In genomic region chr1:13784971-13785370, GRCh38 we compare ENCODE assay signal across 20 cellular contexts.
DNase-seq lines count a peak whose midpoint lies in the region; ATAC-seq and TF ChIP-seq lines count a peak whose summit lies in the region.
"Had no signal": no experiment of that assay in that cellular context is flagged by ENCODE, and none has a peak within 500 bp of the region (broad histone marks: within the 10 kb centered on the region; RNA-seq: fewer than 3 reads in every experiment).

No MANE protein-coding gene starts in this region.

- no peak for TF ChIP-seq POLR2A in sigmoid colon (IDR thresholded peaks at IDR 0.05)

- DNase-seq in CD4-positive, alpha-beta T cell: no peak
- DNase-seq in foreskin fibroblast (peak; percentile 37 to 64), sigmoid colon (no peak), NCI-H2029 treated with DMSO at 0.1 percent for 48 hours (lab: John Stamatoyannopoulos, UW) (no peak), glomerular visceral epithelial cell (ENCODE audit: extremely low spot score) (no peak)
- DNase-seq: activated naive CD4-positive, alpha-beta T cell treated with anti-CD3 and anti-CD28 coated beads, Interleukin-2, amount 10 ng/mL, durations not matched to agents 7 days and 5 days; activated T-cell treated with anti-CD3 and anti-CD28 coated beads, Interleukin-2, amount 50 U/mL, for 72 hours; aorta; C1 segment of cervical spinal cord; caudate nucleus; HCEC 1CT; left ventricle myocardium inferior; MG63; NCI-H2081; NCI-H226; upper lobe of left lung had no signal

- peaks cover 91% of the 10 kb centered on the region for H3K79me2 ChIP-seq in OCI-LY3 (ENCODE audit: low read length)

- CTCF ChIA-PET in CD4-positive, alpha-beta T cell (lab: Charles Lee): no interaction called here

- no peak for TF ChIP-seq EP300 in sigmoid colon (IDR thresholded peaks at IDR 0.05)

- H3K36me3 Mint-ChIP-seq in CD4-positive, alpha-beta T cell (ENCODE audit: low read depth): peaks cover 40% of the 10 kb centered on the region

- no peak overlapping the region for H3K27ac ChIP-seq in CD4-positive, alpha-beta T cell (ENCODE audit: low read depth, low read length)
- peak overlapping the region; percentile 99 for H3K27ac ChIP-seq in OCI-LY3 (ENCODE audit: low read length)
- peak overlapping the region; percentile 20 to 67 (median 42) for H3K27ac ChIP-seq in sigmoid colon
- H3K27ac ChIP-seq: left ventricle myocardium inferior had no signal

- intact Hi-C loops in CD4-positive, alpha-beta T cell (cut with DNase I, micrococcal nuclease): loop anchor here in 1 of 2 experiments (10.0 kb wide), 1 partner anchor 50 kb away; no protein-coding TSS in a partner anchor
- intact Hi-C loops in sigmoid colon (cut with DNase I): no loop called here

- no peaks in the 10 kb centered on the region for H3K27me3 ChIP-seq in CD4-positive, alpha-beta T cell (ENCODE audit: control insufficient read depth, insufficient read depth, low read length)
- no peaks in the 10 kb centered on the region for H3K27me3 ChIP-seq in OCI-LY3 (ENCODE audit: low read depth, low read length)
- H3K27me3 ChIP-seq in sigmoid colon: no peaks in the 10 kb centered on the region
- H3K27me3 ChIP-seq: MG63, upper lobe of left lung had no signal

- H3K9me3 Mint-ChIP-seq in CD4-positive, alpha-beta T cell: no peaks in the 10 kb centered on the region
- H3K9me3 Mint-ChIP-seq: activated naive CD4-positive, alpha-beta T cell treated with anti-CD3 and anti-CD28 coated beads, Interleukin-2, amount 10 ng/mL, durations not matched to agents 7 days and 5 days; activated T-cell treated with anti-CD3 and anti-CD28 coated beads, Interleukin-2, amount 50 U/mL, for 72 hours; neural crest cell had no signal

- POLR2A ChIA-PET in CD4-positive, alpha-beta T cell (lab: Charles Lee): no interaction called here

- no peak overlapping the region for H3K4me3 Mint-ChIP-seq in CD4-positive, alpha-beta T cell
- H3K4me3 Mint-ChIP-seq: activated naive CD4-positive, alpha-beta T cell treated with anti-CD3 and anti-CD28 coated beads, Interleukin-2, amount 10 ng/mL, durations not matched to agents 7 days and 5 days; activated T-cell treated with anti-CD3 and anti-CD28 coated beads, Interleukin-2, amount 50 U/mL, for 72 hours; neural crest cell had no signal

- 80 to 81% methylated on average over 5 of the region's 5 CpGs for WGBS in sigmoid colon, 2 donors

- H3K4me1 Mint-ChIP-seq in CD4-positive, alpha-beta T cell (ENCODE audit: low read depth): peaks cover 84% of the 10 kb centered on the region

- no peak overlapping the region for H2AFZ ChIP-seq in OCI-LY3 (ENCODE audit: low read depth, low read length)

- H4K20me1 ChIP-seq in OCI-LY3 (ENCODE audit: insufficient read depth, low read length): peaks cover 69% of the 10 kb centered on the region

- H3K9me3 ChIP-seq in CD4-positive, alpha-beta T cell (ENCODE audit: control insufficient read depth, low read length): no peaks in the 10 kb centered on the region
- H3K9me3 ChIP-seq in OCI-LY3 (ENCODE audit: insufficient read depth, low read length): no peaks in the 10 kb centered on the region
- H3K9me3 ChIP-seq in sigmoid colon: no peaks in the 10 kb centered on the region
- H3K9me3 ChIP-seq: left ventricle myocardium inferior, MG63, upper lobe of left lung had no signal

- no peak for TF ChIP-seq CTCF in CD4-positive, alpha-beta T cell (IDR thresholded peaks at IDR 0.05)
- TF ChIP-seq CTCF in OCI-LY3 (IDR thresholded peaks at IDR 0.05; ENCODE audit: low read depth, low read length): no peak
- TF ChIP-seq CTCF in foreskin fibroblast (IDR thresholded peaks at IDR 0.05; ENCODE audit: low read depth, low read length): no peak
- no peak for TF ChIP-seq CTCF in sigmoid colon (IDR thresholded peaks at IDR 0.05)

- peak overlapping the region; percentile 95 for H3K9ac ChIP-seq in OCI-LY3 (ENCODE audit: low read length)

- H3K36me3 ChIP-seq in OCI-LY3 (replicated peaks; ENCODE audit: low read depth, low read length): peaks cover 79% of the 10 kb centered on the region
- H3K36me3 ChIP-seq in sigmoid colon: peaks cover 0 to 47% (median 5%) of the 10 kb centered on the region in 4 donors

- H3K4me2 ChIP-seq in OCI-LY3 (ENCODE audit: low read length): peak overlapping the region; percentile 93

- H3K4me1 ChIP-seq in OCI-LY3 (ENCODE audit: low read length) (peaks cover 57% of the 10 kb centered on the region), sigmoid colon (peaks cover 0 to 53% (median 34%) of the 10 kb centered on the region in 4 donors)

- H3K27me3 Mint-ChIP-seq in CD4-positive, alpha-beta T cell: no peaks in the 10 kb centered on the region
- H3K27me3 Mint-ChIP-seq: activated naive CD4-positive, alpha-beta T cell treated with anti-CD3 and anti-CD28 coated beads, Interleukin-2, amount 10 ng/mL, durations not matched to agents 7 days and 5 days; progenitor cell of endocrine pancreas had no signal

- peak overlapping the region; percentile 98 for H3K4me3 ChIP-seq in OCI-LY3 (ENCODE audit: low read length)
- H3K4me3 ChIP-seq in foreskin fibroblast (ENCODE audit: low read depth in 1 of 2, low read length in 2 of 2): peak overlapping the region in 1 of 2 donors; percentile 21
- no peak overlapping the region for H3K4me3 ChIP-seq in sigmoid colon
- H3K4me3 ChIP-seq: left ventricle myocardium inferior, MG63, upper lobe of left lung had no signal

- H3K27ac Mint-ChIP-seq in CD4-positive, alpha-beta T cell: peak overlapping the region; percentile 28
- H3K27ac Mint-ChIP-seq: activated naive CD4-positive, alpha-beta T cell treated with anti-CD3 and anti-CD28 coated beads, Interleukin-2, amount 10 ng/mL, durations not matched to agents 7 days and 5 days; progenitor cell of endocrine pancreas had no signal

- ATAC-seq in CD4-positive, alpha-beta T cell (ENCODE audit: poor library complexity): no peak
- no peak for ATAC-seq in HG02938 (IDR thresholded peaks at IDR 0.05; ENCODE audit: unreplicated experiment)
- ATAC-seq: activated T-cell treated with anti-CD3 and anti-CD28 coated beads, Interleukin-2, amount 50 U/mL, for 72 hours had no signal

Comparison
In these comparisons a context has a peak if more than half of its experiments do, and no peak if none do; other contexts are left out.
1. DNase-seq: peak in foreskin fibroblast (2 of 2); none in CD4-positive, alpha-beta T cell (0 of 10), sigmoid colon (single experiment), NCI-H2029 treated with DMSO at 0.1 percent for 48 hours (single experiment) and glomerular visceral epithelial cell (single experiment).